Comparison of ENCODE assay signal across 1 cellular context in the genomic region with DNA sequence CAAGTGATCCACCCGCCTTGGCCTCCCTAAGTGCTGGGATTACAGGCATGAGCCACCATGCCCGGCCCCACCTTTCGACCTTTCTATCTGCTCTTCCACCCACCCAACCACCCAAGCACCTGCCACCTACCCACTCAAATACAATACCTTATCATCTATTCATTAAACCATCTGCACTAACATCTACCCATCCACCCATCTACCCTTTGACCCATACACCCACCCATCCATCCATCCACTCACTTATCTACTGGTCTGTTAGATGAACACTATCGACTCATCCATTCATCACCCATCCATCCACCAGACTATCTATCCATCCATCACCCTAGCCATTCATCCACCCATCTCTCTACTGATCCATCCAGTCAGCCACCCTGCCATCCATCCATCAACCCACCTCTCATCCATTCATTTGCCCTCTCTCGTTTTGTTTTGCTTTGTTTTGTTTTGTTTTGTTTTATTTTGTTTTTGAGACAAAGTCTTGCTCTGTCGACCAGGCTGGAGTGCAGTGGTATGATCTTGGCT.
A peak's percentile ranks its signal among the peaks of the same experiment; 100 is the strongest.
TF ChIP-seq lines count a peak whose summit lies in the region.

No MANE protein-coding gene starts in this region.

TF ChIP-seq in HEK293, 187 proteins besides CTCF, POLR2A, EP300 and RAD21:
- TF ChIP-seq ZNF366 (tag by site-specific recombination; conservative IDR thresholded peaks at IDR 0.05) (peak; percentile 84), EGR2 (tag by site-specific recombination; IDR thresholded peaks at IDR 0.05; ENCODE audit: low read depth) (peak; percentile 99), YY1 (tag by site-specific recombination; IDR thresholded peaks at IDR 0.05) (no peak), ZFHX2 (tag by site-specific recombination; conservative IDR thresholded peaks at IDR 0.05) (peak; percentile 82), HOXA7 (CRISPR knock-in tag; IDR thresholded peaks at IDR 0.05; ENCODE audit: borderline replicate concordance) (no peak), ZBTB17 (tag by site-specific recombination; IDR thresholded peaks at IDR 0.05) (peak; percentile 78)
- TF ChIP-seq, protein P1, sequence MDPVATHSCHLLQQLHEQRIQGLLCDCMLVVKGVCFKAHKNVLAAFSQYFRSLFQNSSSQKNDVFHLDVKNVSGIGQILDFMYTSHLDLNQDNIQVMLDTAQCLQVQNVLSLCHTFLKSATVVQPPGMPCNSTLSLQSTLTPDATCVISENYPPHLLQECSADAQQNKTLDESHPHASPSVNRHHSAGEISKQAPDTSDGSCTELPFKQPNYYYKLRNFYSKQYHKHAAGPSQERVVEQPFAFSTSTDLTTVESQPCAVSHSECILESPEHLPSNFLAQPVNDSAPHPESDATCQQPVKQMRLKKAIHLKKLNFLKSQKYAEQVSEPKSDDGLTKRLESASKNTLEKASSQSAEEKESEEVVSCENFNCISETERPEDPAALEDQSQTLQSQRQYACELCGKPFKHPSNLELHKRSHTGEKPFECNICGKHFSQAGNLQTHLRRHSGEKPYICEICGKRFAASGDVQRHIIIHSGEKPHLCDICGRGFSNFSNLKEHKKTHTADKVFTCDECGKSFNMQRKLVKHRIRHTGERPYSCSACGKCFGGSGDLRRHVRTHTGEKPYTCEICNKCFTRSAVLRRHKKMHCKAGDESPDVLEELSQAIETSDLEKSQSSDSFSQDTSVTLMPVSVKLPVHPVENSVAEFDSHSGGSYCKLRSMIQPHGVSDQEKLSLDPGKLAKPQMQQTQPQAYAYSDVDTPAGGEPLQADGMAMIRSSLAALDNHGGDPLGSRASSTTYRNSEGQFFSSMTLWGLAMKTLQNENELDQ (tag by site-specific recombination; IDR thresholded peaks at IDR 0.05; ENCODE audit: low read depth), result no peak
